1 cellular context compared by ENCODE assay signal in genomic region chr10:101002456-101002855, GRCh38.
TF ChIP-seq lines count a peak whose summit lies in the region.

No MANE protein-coding gene starts in this region.

TF ChIP-seq in endothelial cell of umbilical vein, 7 proteins besides CTCF, POLR2A, EP300 and RAD21:
- TF ChIP-seq MYC (IDR thresholded peaks at IDR 0.05; ENCODE audit: low read depth, low read length) (no peak), POLR2AphosphoS5 (IDR thresholded peaks at IDR 0.05; ENCODE audit: insufficient read depth, low read depth, low read length) (no peak), FOS (IDR thresholded peaks at IDR 0.05; ENCODE audit: borderline replicate concordance, insufficient read depth, low read length) (no peak), MAX (IDR thresholded peaks at IDR 0.05; ENCODE audit: insufficient read depth, insufficient read length) (no peak), GATA2 (IDR thresholded peaks at IDR 0.05; ENCODE audit: insufficient read depth, insufficient read length, low read depth, low read length) (no peak), JUN (IDR thresholded peaks at IDR 0.05; ENCODE audit: borderline replicate concordance, insufficient read depth, insufficient read length, low read depth) (no peak)
